8 cellular contexts compared by ENCODE assay signal in genomic region chr22:41403532-41404318, GRCh38. TPM values are rescaled to one million over a fixed set of nuclear protein-coding genes. Genes with fewer than 3 reads are reported as not detected.
DNase-seq lines count a peak whose midpoint lies in the region; ATAC-seq and TF ChIP-seq lines count a peak whose summit lies in the region.

No MANE protein-coding gene starts in this region.

- CTCF ChIA-PET in CD4-positive, alpha-beta memory T cell (lab: Charles Lee; ENCODE audit: partially characterized antibody), result interaction anchor here (0.6 to 7.6 kb wide), 39 partner anchors 12 to 481 kb away, joined by 3 to 136 read pairs (median 5); partner anchors contain the start of genes ACO2, PHF5A, POLR3H and TEF

- H3K9me3 Mint-ChIP-seq in CD4-positive, alpha-beta memory T cell, result no peaks in the 10 kb centered on the region

- H3K27ac ChIP-seq in CD4-positive, alpha-beta memory T cell (ENCODE audit: low read depth, low read length), result no peak overlapping the region
- H3K27ac ChIP-seq in foreskin keratinocyte (no peak overlapping the region), substantia nigra (ENCODE audit: low read depth, low read length, poor library complexity, severe bottlenecking) (peak overlapping the region; percentile 100)

- no peaks in the 10 kb centered on the region for H3K27me3 ChIP-seq in CD4-positive, alpha-beta memory T cell (ENCODE audit: insufficient read depth, low read length)
- H3K27me3 ChIP-seq in MG63, result no peaks in the 10 kb centered on the region
- no peaks in the 10 kb centered on the region for H3K27me3 ChIP-seq in foreskin keratinocyte

- peaks cover 12% of the 10 kb centered on the region for H3K4me1 ChIP-seq in CD4-positive, alpha-beta memory T cell (ENCODE audit: insufficient read depth, low read length)
- no peaks in the 10 kb centered on the region for H3K4me1 ChIP-seq in foreskin keratinocyte

- H3K36me3 ChIP-seq in CD4-positive, alpha-beta memory T cell (ENCODE audit: insufficient read depth, low read length), result no peaks in the 10 kb centered on the region
- no peaks in the 10 kb centered on the region for H3K36me3 ChIP-seq in MG63

- H3K4me3 ChIP-seq in CD4-positive, alpha-beta memory T cell (ENCODE audit: low read length in 2 of 2), result no peak overlapping the region
- no peak overlapping the region for H3K4me3 ChIP-seq in MG63

- peak; percentile 98 for TF ChIP-seq CTCF in foreskin keratinocyte (conservative IDR thresholded peaks at IDR 0.05)

- H3K27ac Mint-ChIP-seq in CD4-positive, alpha-beta memory T cell, result peak overlapping the region; percentile 7 to 89 (median 67)

- POLR2A ChIA-PET in CD4-positive, alpha-beta memory T cell (lab: Charles Lee; ENCODE audit: partially characterized antibody), result interaction anchor here (0.8 to 2.3 kb wide), 11 partner anchors 22 to 185 kb away, joined by 3 to 34 read pairs (median 5); partner anchors contain the start of genes ACO2, PHF5A, TEF and TOB2

- H3K4me3 Mint-ChIP-seq in CD4-positive, alpha-beta memory T cell, result no peak overlapping the region

- peak; percentile 81 to 84 (median 84) for DNase-seq in CD4-positive, alpha-beta memory T cell
- peak; percentile 99 for DNase-seq in MG63
- peak; percentile 83 for DNase-seq in SK-N-DZ (ENCODE audit: low spot score)
- peak; percentile 39 to 66 (median 56) for DNase-seq in activated naive CD4-positive, alpha-beta T cell (lab: John Stamatoyannopoulos, UW)
- peak; percentile 42 to 67 for DNase-seq in foreskin keratinocyte
- DNase-seq in occipital lobe (lab: John Stamatoyannopoulos, UW), result peak; percentile 96
- DNase-seq in substantia nigra (lab: John Stamatoyannopoulos, UW), result peak; percentile 66 to 100 (median 98)

- intact Hi-C loops in CD4-positive, alpha-beta memory T cell (cut with micrococcal nuclease), result loop anchor here (1.0 to 5.0 kb wide), 4 partner anchors 98 to 194 kb away; no protein-coding TSS in a partner anchor

- no peaks in the 10 kb centered on the region for H3K27me3 Mint-ChIP-seq in CD4-positive, alpha-beta memory T cell

- no peaks in the 10 kb centered on the region for H3K36me3 Mint-ChIP-seq in CD4-positive, alpha-beta memory T cell

- ATAC-seq in GM21360 (IDR thresholded peaks at IDR 0.05; ENCODE audit: unreplicated experiment), result peak; percentile 71
- peak; percentile 87 for ATAC-seq in foreskin keratinocyte

- H3K4me1 Mint-ChIP-seq in CD4-positive, alpha-beta memory T cell, result peaks cover 3 to 7% (median 6%) of the 10 kb centered on the region in 4 donors

- H3K9me3 ChIP-seq in CD4-positive, alpha-beta memory T cell (ENCODE audit: control insufficient read depth in 1 of 2, low read length in 2 of 2), result no peaks in the 10 kb centered on the region
- no peaks in the 10 kb centered on the region for H3K9me3 ChIP-seq in MG63

RNA-seq across cellular contexts. Expression of gene TEF, which starts 22.0 kb away (rescaled TPM):
- total RNA-seq in CD4-positive, alpha-beta memory T cell, result 1 to 10 TPM; 6.5 to 8.8 TPM
- polyA plus RNA-seq in CD4-positive, alpha-beta memory T cell, result 1 to 10 TPM; 4.4 to 6.4 TPM
- total RNA-seq in MG63 (2014; rRNA removed; shearing (Covaris generic); ENCODE audit: low replicate concordance), result 6.1 and 6.4 TPM in 2 replicates
- polyA plus RNA-seq in SK-N-DZ (2014; cell fraction: cytosol; rRNA removed), result 6.7 and 7.3 TPM in 2 replicates
- polyA plus RNA-seq in SK-N-DZ (2014; cell fraction: nucleus; rRNA removed), result 6.1 and 8.3 TPM in 2 replicates
- 7.5 and 9.6 TPM in 2 replicates for total RNA-seq in foreskin keratinocyte
- 3.7 and 6.2 TPM in 2 replicates for polyA plus RNA-seq in foreskin keratinocyte
- 10.0 TPM for total RNA-seq in occipital lobe

RNA-seq across cellular contexts. Expression of gene TOB2, which starts 42.9 kb away (rescaled TPM):
- total RNA-seq in CD4-positive, alpha-beta memory T cell, result 10 to 100 TPM; 37.5 to 38.7 TPM
- 10 to 100 TPM in 1 of 2 donors, 1 to 10 TPM in 1; 9.6 to 26.5 TPM for polyA plus RNA-seq in CD4-positive, alpha-beta memory T cell
- total RNA-seq in MG63 (2014; rRNA removed; shearing (Covaris generic); ENCODE audit: low replicate concordance), result 26.2 and 36.0 TPM in 2 replicates
- 9.2 and 12.0 TPM in 2 replicates for polyA plus RNA-seq in SK-N-DZ (2014; cell fraction: cytosol; rRNA removed)
- 5.0 and 7.0 TPM in 2 replicates for polyA plus RNA-seq in SK-N-DZ (2014; cell fraction: nucleus; rRNA removed)
- total RNA-seq in foreskin keratinocyte, result 22.0 and 22.3 TPM in 2 replicates
- 7.4 and 9.2 TPM in 2 replicates for polyA plus RNA-seq in foreskin keratinocyte
- 15.6 TPM for total RNA-seq in occipital lobe
